10 cellular contexts compared by ENCODE assay signal in genomic region chr19:16088351-16088984, GRCh38. TPM values are rescaled to one million over a fixed set of nuclear protein-coding genes. Genes with fewer than 3 reads are reported as not detected.
DNase-seq lines count a peak whose midpoint lies in the region; ATAC-seq and TF ChIP-seq lines count a peak whose summit lies in the region.
"Had no signal": no experiment of that assay in that cellular context is flagged by ENCODE, and none has a peak within 500 bp of the region (broad histone marks: within the 10 kb centered on the region; RNA-seq: fewer than 3 reads in every experiment).

No MANE protein-coding gene starts in this region.

- no peak overlapping the region for H3K4me3 ChIP-seq in body of pancreas

- CTCF ChIA-PET in activated naive CD4-positive, alpha-beta T cell treated with anti-CD3 and anti-CD28 coated beads, Interleukin-2, amount 10 ng/mL, durations not matched to agents 7 days and 5 days (lab: Charles Lee): interaction anchor here (1.4 kb wide), 1 partner anchor 26 kb away, joined by 3 read pairs; no protein-coding TSS in a partner anchor

- H3K36me3 Mint-ChIP-seq in activated naive CD4-positive, alpha-beta T cell treated with anti-CD3 and anti-CD28 coated beads, Interleukin-2, amount 10 ng/mL, durations not matched to agents 7 days and 5 days: peaks cover 70% of the 10 kb centered on the region
- peaks cover 38% of the 10 kb centered on the region for H3K36me3 Mint-ChIP-seq in memory B cell
- peaks cover 46% of the 10 kb centered on the region for H3K36me3 Mint-ChIP-seq in type B pancreatic cell

- H3K4me3 Mint-ChIP-seq in activated naive CD4-positive, alpha-beta T cell treated with anti-CD3 and anti-CD28 coated beads, Interleukin-2, amount 10 ng/mL, durations not matched to agents 7 days and 5 days: no peak overlapping the region
- H3K4me3 Mint-ChIP-seq in memory B cell (no peak overlapping the region), type B pancreatic cell (peak overlapping the region; percentile 74)
- H3K4me3 Mint-ChIP-seq: activated B cell treated with CpG ODN at 0.5 μM for 24 hours had no signal

- no peaks in the 10 kb centered on the region for H3K9me3 Mint-ChIP-seq in activated naive CD4-positive, alpha-beta T cell treated with anti-CD3 and anti-CD28 coated beads, Interleukin-2, amount 10 ng/mL, durations not matched to agents 7 days and 5 days
- H3K9me3 Mint-ChIP-seq in memory B cell (no peaks in the 10 kb centered on the region), type B pancreatic cell (no peaks in the 10 kb centered on the region)
- H3K9me3 Mint-ChIP-seq: activated B cell treated with CpG ODN at 0.5 μM for 24 hours had no signal

- peaks cover 39% of the 10 kb centered on the region for H3K4me1 ChIP-seq in body of pancreas

- H3K27me3 ChIP-seq in body of pancreas: no peaks in the 10 kb centered on the region

- TF ChIP-seq CTCF in body of pancreas (IDR thresholded peaks at IDR 0.05) (peak in 3 of 7 experiments; percentile 20 to 26 (median 21)), type B pancreatic cell (conservative IDR thresholded peaks at IDR 0.05) (peak; percentile 52)

- H3K27ac Mint-ChIP-seq in activated naive CD4-positive, alpha-beta T cell treated with anti-CD3 and anti-CD28 coated beads, Interleukin-2, amount 10 ng/mL, durations not matched to agents 7 days and 5 days: peak overlapping the region; percentile 80
- H3K27ac Mint-ChIP-seq in memory B cell: peak overlapping the region; percentile 80
- H3K27ac Mint-ChIP-seq in type B pancreatic cell: peak overlapping the region; percentile 95

- H3K27me3 Mint-ChIP-seq in activated naive CD4-positive, alpha-beta T cell treated with anti-CD3 and anti-CD28 coated beads, Interleukin-2, amount 10 ng/mL, durations not matched to agents 7 days and 5 days: no peaks in the 10 kb centered on the region
- no peaks in the 10 kb centered on the region for H3K27me3 Mint-ChIP-seq in memory B cell
- no peaks in the 10 kb centered on the region for H3K27me3 Mint-ChIP-seq in type B pancreatic cell
- H3K27me3 Mint-ChIP-seq: activated B cell treated with CpG ODN at 0.5 μM for 24 hours had no signal

- ATAC-seq in body of pancreas: peak; percentile 76
- ATAC-seq in memory B cell (ENCODE audit: low read depth): no peak
- ATAC-seq in HG02884 (IDR thresholded peaks at IDR 0.05; ENCODE audit: unreplicated experiment): no peak

- TF ChIP-seq POLR2A in body of pancreas (IDR thresholded peaks at IDR 0.05): peak in 2 of 3 donors; percentile 28 to 35

- intact Hi-C loops in body of pancreas (cut with DNase I): no loop called here

- WGBS in body of pancreas, 2 donors: 54 to 71% methylated on average over 16 of the region's 16 CpGs

- H3K27ac ChIP-seq in body of pancreas: peak overlapping the region; percentile 63 to 89 (median 77)

- peaks cover 16 to 24% of the 10 kb centered on the region in 2 donors for H3K36me3 ChIP-seq in body of pancreas (replicated peaks in 1 of 2; ENCODE audit: insufficient read depth in 1 of 2, low read depth in 2 of 2)

- peaks cover 58% of the 10 kb centered on the region for H3K4me1 Mint-ChIP-seq in activated naive CD4-positive, alpha-beta T cell treated with anti-CD3 and anti-CD28 coated beads, Interleukin-2, amount 10 ng/mL, durations not matched to agents 7 days and 5 days
- H3K4me1 Mint-ChIP-seq in memory B cell (peaks cover 15% of the 10 kb centered on the region), type B pancreatic cell (ENCODE audit: unreplicated experiment) (peaks cover 16% of the 10 kb centered on the region)

- DNase-seq in activated naive CD4-positive, alpha-beta T cell treated with anti-CD3 and anti-CD28 coated beads, Interleukin-2, amount 10 ng/mL, durations not matched to agents 7 days and 5 days: no peak
- no peak for DNase-seq in activated naive CD4-positive, alpha-beta T cell treated with Interleukin-2 at 50 U/mL for 16 hours
- DNase-seq in body of pancreas (peak; percentile 40 to 77 (median 58)), memory B cell (ENCODE audit: low spot score in 2 of 2) (no peak), type B pancreatic cell (ENCODE audit: extremely low spot score, unreplicated experiment) (no peak), DMS79 treated with DMSO at 0.1 percent for 48 hours (lab: John Stamatoyannopoulos, UW) (no peak), DMS 273 treated with DMSO at 0.1 percent for 48 hours (lab: John Stamatoyannopoulos, UW) (no peak)
- DNase-seq: activated B cell treated with CpG ODN at 0.5 μM for 24 hours had no signal

- no peaks in the 10 kb centered on the region for H3K9me3 ChIP-seq in body of pancreas

RNA-seq across cellular contexts. Expression of gene TPM4, which starts 12.2 kb away (rescaled TPM):
- total RNA-seq in body of pancreas: 100 to 1,000 TPM; 162 to 171 TPM
- total RNA-seq in type B pancreatic cell (ENCODE audit: low replicate concordance): 425 and 472 TPM in 2 replicates

RNA-seq across cellular contexts. Expression of gene RAB8A, which starts 23.2 kb away (rescaled TPM):
- 10 to 100 TPM; 15.5 to 32.2 TPM for total RNA-seq in body of pancreas
- 86.9 and 98.7 TPM in 2 replicates for total RNA-seq in type B pancreatic cell (ENCODE audit: low replicate concordance)

RNA-seq across cellular contexts. Expression of gene HSH2D, which starts 55.0 kb away (rescaled TPM):
- total RNA-seq in body of pancreas (1 to 10 TPM; 3.6 to 9.6 TPM), type B pancreatic cell (ENCODE audit: low replicate concordance) (0.68 and 1.5 TPM in 2 replicates)
- total RNA-seq: NCI-H460 had no signal

Comparison
In these comparisons a context has a peak if more than half of its experiments do, and no peak if none do; other contexts are left out.
1. DNase-seq: peak in body of pancreas (4 of 4); none in activated naive CD4-positive, alpha-beta T cell treated with anti-CD3 and anti-CD28 coated beads, Interleukin-2, amount 10 ng/mL, durations not matched to agents 7 days and 5 days (single experiment), activated naive CD4-positive, alpha-beta T cell treated with Interleukin-2 at 50 U/mL for 16 hours (single experiment), memory B cell (0 of 2), type B pancreatic cell (single experiment), DMS79 treated with DMSO at 0.1 percent for 48 hours (single experiment) and DMS 273 treated with DMSO at 0.1 percent for 48 hours (single experiment).
2. Peak in every context shown above with its lines, with median percentiles within 50 percentile points of each other: H3K27ac Mint-ChIP-seq.